Comparison of ENCODE assay signal across 19 cellular contexts in genomic region chr16:56844056-56844455, GRCh38. TPM values are rescaled to one million over a fixed set of nuclear protein-coding genes. Genes with fewer than 3 reads are reported as not detected.
DNase-seq lines count a peak whose midpoint lies in the region; ATAC-seq and TF ChIP-seq lines count a peak whose summit lies in the region.
"Had no signal": no experiment of that assay in that cellular context is flagged by ENCODE, and none has a peak within 500 bp of the region (broad histone marks: within the 10 kb centered on the region; RNA-seq: fewer than 3 reads in every experiment).

No MANE protein-coding gene starts in this region.

- H3K4me3 ChIP-seq in upper lobe of right lung = no peak overlapping the region
- H3K4me3 ChIP-seq: BLaER1 treated with 17β-estradiol and CSF1 and Interleukin-3, amounts not matched to agents 10 nM and 100 nM; GM23338 had no signal

- H3K27ac Mint-ChIP-seq in osteocyte (ENCODE audit: unreplicated experiment) = peak overlapping the region; percentile 19
- H3K27ac Mint-ChIP-seq: B cell; CD8-positive, alpha-beta T cell; GM23338; HFFc6 had no signal

- H3K9me3 ChIP-seq in upper lobe of right lung = no peaks in the 10 kb centered on the region

- peaks cover 28% of the 10 kb centered on the region for H3K36me3 ChIP-seq in upper lobe of right lung

- H3K4me3 Mint-ChIP-seq in osteocyte (ENCODE audit: unreplicated experiment) = no peak overlapping the region
- H3K4me3 Mint-ChIP-seq: B cell; CD8-positive, alpha-beta T cell; GM23338; HFFc6 had no signal

- H3K9me3 Mint-ChIP-seq in osteocyte (ENCODE audit: unreplicated experiment) = no peaks in the 10 kb centered on the region
- H3K9me3 Mint-ChIP-seq: GM23338, HFFc6 had no signal

- peak; percentile 41 for DNase-seq in activated CD8-positive, alpha-beta memory T cell treated with anti-CD3 and anti-CD28 coated beads for 24 hours
- no peak for DNase-seq in activated CD8-positive, alpha-beta memory T cell treated with anti-CD3 and anti-CD28 coated beads, Interleukin-2, amount 50 U/mL, for 4 hours
- DNase-seq in caudate nucleus (lab: John Stamatoyannopoulos, UW) = no peak
- DNase-seq in osteocyte (ENCODE audit: extremely low spot score, unreplicated experiment) = no peak
- DNase-seq in upper lobe of right lung = no peak
- DNase-seq in NCI-H1436 (lab: John Stamatoyannopoulos, UW) = no peak
- DNase-seq in SHP77 treated with DMSO at 0.1 percent for 48 hours (lab: John Stamatoyannopoulos, UW) = no peak
- DNase-seq: 8988T; Calu3; CD8-positive, alpha-beta T cell; DMS79 treated with DMSO at 0.1 percent for 48 hours; GF-D8; HFFc6 had no signal

- peaks cover 20% of the 10 kb centered on the region for H3K4me1 ChIP-seq in upper lobe of right lung

- TF ChIP-seq CTCF in osteocyte (IDR thresholded peaks at IDR 0.05) = no peak
- TF ChIP-seq CTCF in upper lobe of right lung (IDR thresholded peaks at IDR 0.05) = no peak

- H3K36me3 Mint-ChIP-seq in osteocyte (ENCODE audit: unreplicated experiment) = peaks cover 47% of the 10 kb centered on the region

- peak overlapping the region; percentile 48 for H3K27ac ChIP-seq in caudate nucleus (ENCODE audit: low read depth, low read length)
- no peak overlapping the region for H3K27ac ChIP-seq in upper lobe of right lung
- H3K27ac ChIP-seq: BLaER1 treated with 17β-estradiol and CSF1 and Interleukin-3, amounts not matched to agents 10 nM and 100 nM had no signal

- H3K27me3 ChIP-seq in upper lobe of right lung = no peaks in the 10 kb centered on the region
- H3K27me3 ChIP-seq: BLaER1 treated with 17β-estradiol and CSF1 and Interleukin-3, amounts not matched to agents 10 nM and 100 nM had no signal

- intact Hi-C loops in upper lobe of right lung (cut with DNase I) = no loop called here

- no peaks in the 10 kb centered on the region for H3K27me3 Mint-ChIP-seq in osteocyte (ENCODE audit: unreplicated experiment)
- H3K27me3 Mint-ChIP-seq: B cell had no signal

- peaks cover 53% of the 10 kb centered on the region for H3K4me1 Mint-ChIP-seq in osteocyte (ENCODE audit: unreplicated experiment)

- ATAC-seq in upper lobe of right lung = peak; percentile 5
- ATAC-seq: CD8-positive, alpha-beta T cell; GM23338; HCT116; HepG2 had no signal

RNA-seq across cellular contexts. Expression of gene SLC12A3, which starts 21.0 kb away (rescaled TPM):
- total RNA-seq in osteocyte (not detected in 2 replicates), upper lobe of right lung (not detected)
- total RNA-seq: A673; Calu3; CD8-positive, alpha-beta T cell; GM23338; HepG2; HFFc6 had no signal
